ENCODE assay signal across 22 cellular contexts in the genomic region with DNA sequence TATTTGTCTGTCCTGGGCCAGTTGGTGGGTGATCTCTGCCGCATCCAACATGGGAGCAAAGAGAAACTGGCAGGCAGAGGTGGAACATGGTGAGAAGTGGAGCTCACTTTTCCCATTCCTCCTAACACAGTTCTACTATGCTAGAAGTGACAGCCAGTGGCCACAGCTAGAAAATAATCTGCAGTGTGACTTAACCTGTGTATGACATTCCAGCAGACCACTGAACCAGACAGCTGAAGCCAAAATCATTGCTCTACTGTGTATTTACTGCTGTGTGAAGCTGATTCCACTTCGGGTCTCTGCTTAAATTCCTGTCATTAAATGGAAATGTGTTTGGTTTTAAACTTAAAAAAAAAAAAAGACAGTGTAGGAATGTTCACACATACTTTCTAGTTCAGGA.
"Had no signal": no experiment of that assay in that cellular context is flagged by ENCODE, and none has a peak within 500 bp of the region (broad histone marks: within the 10 kb centered on the region; RNA-seq: fewer than 3 reads in every experiment).

No MANE protein-coding gene starts in this region.

- H3K27me3 ChIP-seq: esophagus squamous epithelium, foreskin keratinocyte, hepatocyte, ovary, suprapubic skin, tibial artery, upper lobe of left lung, uterus had no signal

- H3K27ac Mint-ChIP-seq: dendritic cell treated with granulocyte-macrophage colony-stimulating factor and Interleukin-4, amounts not matched to agents 40 ng/mL and 50 ng/mL, for 4 days; effector memory CD8-positive, alpha-beta T cell; naive thymus-derived CD8-positive, alpha-beta T cell had no signal

- H3K4me3 Mint-ChIP-seq: dendritic cell treated with granulocyte-macrophage colony-stimulating factor and Interleukin-4, amounts not matched to agents 40 ng/mL and 50 ng/mL, for 4 days; effector memory CD8-positive, alpha-beta T cell; naive thymus-derived CD8-positive, alpha-beta T cell; neural crest cell had no signal

- H3K4me1 Mint-ChIP-seq: naive thymus-derived CD8-positive, alpha-beta T cell; neural crest cell had no signal

- H3K27me3 Mint-ChIP-seq: dendritic cell treated with granulocyte-macrophage colony-stimulating factor and Interleukin-4, amounts not matched to agents 40 ng/mL and 50 ng/mL, for 4 days; effector memory CD8-positive, alpha-beta T cell had no signal

- ATAC-seq: effector memory CD8-positive, alpha-beta T cell; foreskin keratinocyte; left lobe of liver; naive thymus-derived CD8-positive, alpha-beta T cell had no signal

- H3K36me3 ChIP-seq: esophagus squamous epithelium, ovary, prostate gland, suprapubic skin, tibial artery, upper lobe of left lung, uterus had no signal

- H3K9me3 ChIP-seq: esophagus squamous epithelium, ovary, prostate gland, suprapubic skin, tibial artery, upper lobe of left lung, uterus had no signal

- H3K4me3 ChIP-seq: esophagus squamous epithelium, hepatocyte, ovary, prostate gland, smooth muscle cell, suprapubic skin, tibial artery, upper lobe of left lung, uterus had no signal

- H3K4me1 ChIP-seq: esophagus squamous epithelium, foreskin keratinocyte, prostate gland, suprapubic skin, tibial artery, upper lobe of left lung, uterus had no signal

- H3K27ac ChIP-seq: epithelial cell of prostate, esophagus squamous epithelium, foreskin keratinocyte, hepatocyte, ovary, prostate gland, suprapubic skin, tibial artery, upper lobe of left lung, uterus had no signal

- H3K9me3 Mint-ChIP-seq: dendritic cell treated with granulocyte-macrophage colony-stimulating factor and Interleukin-4, amounts not matched to agents 40 ng/mL and 50 ng/mL, for 4 days had no signal

- DNase-seq: cerebellar nuclear complex; effector memory CD8-positive, alpha-beta T cell; esophagus squamous epithelium; foreskin keratinocyte; kidney; mammary epithelial cell; naive thymus-derived CD8-positive, alpha-beta T cell; nucleus accumbens; ovary; stimulated activated CD4-positive, alpha-beta T cell treated with anti-CD3 and anti-CD28 coated beads, Interleukin-2, amount 100 ng/mL, for 48 hours; stimulated activated naive CD4-positive, alpha-beta T cell treated with Interleukin-2 at 50 U/mL for 16 hours; tibial artery; upper lobe of left lung; uterus had no signal
